2 cellular contexts compared by ENCODE assay signal in the genomic region with DNA sequence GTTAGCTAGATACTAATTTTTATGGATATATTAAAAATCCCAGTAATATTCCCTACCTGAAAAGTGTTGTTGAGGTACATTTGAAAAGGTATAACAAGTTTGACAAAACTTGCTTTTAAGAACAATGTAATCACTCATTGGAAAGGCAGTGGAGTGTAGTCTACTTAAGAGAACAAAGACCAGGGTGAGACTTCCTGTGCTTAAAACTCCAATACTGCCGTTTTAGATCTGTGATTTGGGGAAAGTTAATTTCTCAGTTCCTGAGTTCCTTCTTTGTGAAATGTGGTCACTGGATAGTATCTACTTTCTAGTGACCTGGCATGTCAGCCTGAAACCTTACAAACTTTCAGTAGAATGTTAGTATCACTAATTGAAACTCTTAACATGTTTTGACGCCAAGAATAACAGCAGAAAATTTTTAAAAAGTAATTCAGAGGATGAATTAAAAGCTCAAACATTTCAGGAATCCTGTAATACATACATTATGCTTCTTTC.
TF ChIP-seq lines count a peak whose summit lies in the region.

No MANE protein-coding gene starts in this region.

TF ChIP-seq in GM23338, 12 proteins besides CTCF, POLR2A, EP300 and RAD21:
- TF ChIP-seq, protein P1, sequence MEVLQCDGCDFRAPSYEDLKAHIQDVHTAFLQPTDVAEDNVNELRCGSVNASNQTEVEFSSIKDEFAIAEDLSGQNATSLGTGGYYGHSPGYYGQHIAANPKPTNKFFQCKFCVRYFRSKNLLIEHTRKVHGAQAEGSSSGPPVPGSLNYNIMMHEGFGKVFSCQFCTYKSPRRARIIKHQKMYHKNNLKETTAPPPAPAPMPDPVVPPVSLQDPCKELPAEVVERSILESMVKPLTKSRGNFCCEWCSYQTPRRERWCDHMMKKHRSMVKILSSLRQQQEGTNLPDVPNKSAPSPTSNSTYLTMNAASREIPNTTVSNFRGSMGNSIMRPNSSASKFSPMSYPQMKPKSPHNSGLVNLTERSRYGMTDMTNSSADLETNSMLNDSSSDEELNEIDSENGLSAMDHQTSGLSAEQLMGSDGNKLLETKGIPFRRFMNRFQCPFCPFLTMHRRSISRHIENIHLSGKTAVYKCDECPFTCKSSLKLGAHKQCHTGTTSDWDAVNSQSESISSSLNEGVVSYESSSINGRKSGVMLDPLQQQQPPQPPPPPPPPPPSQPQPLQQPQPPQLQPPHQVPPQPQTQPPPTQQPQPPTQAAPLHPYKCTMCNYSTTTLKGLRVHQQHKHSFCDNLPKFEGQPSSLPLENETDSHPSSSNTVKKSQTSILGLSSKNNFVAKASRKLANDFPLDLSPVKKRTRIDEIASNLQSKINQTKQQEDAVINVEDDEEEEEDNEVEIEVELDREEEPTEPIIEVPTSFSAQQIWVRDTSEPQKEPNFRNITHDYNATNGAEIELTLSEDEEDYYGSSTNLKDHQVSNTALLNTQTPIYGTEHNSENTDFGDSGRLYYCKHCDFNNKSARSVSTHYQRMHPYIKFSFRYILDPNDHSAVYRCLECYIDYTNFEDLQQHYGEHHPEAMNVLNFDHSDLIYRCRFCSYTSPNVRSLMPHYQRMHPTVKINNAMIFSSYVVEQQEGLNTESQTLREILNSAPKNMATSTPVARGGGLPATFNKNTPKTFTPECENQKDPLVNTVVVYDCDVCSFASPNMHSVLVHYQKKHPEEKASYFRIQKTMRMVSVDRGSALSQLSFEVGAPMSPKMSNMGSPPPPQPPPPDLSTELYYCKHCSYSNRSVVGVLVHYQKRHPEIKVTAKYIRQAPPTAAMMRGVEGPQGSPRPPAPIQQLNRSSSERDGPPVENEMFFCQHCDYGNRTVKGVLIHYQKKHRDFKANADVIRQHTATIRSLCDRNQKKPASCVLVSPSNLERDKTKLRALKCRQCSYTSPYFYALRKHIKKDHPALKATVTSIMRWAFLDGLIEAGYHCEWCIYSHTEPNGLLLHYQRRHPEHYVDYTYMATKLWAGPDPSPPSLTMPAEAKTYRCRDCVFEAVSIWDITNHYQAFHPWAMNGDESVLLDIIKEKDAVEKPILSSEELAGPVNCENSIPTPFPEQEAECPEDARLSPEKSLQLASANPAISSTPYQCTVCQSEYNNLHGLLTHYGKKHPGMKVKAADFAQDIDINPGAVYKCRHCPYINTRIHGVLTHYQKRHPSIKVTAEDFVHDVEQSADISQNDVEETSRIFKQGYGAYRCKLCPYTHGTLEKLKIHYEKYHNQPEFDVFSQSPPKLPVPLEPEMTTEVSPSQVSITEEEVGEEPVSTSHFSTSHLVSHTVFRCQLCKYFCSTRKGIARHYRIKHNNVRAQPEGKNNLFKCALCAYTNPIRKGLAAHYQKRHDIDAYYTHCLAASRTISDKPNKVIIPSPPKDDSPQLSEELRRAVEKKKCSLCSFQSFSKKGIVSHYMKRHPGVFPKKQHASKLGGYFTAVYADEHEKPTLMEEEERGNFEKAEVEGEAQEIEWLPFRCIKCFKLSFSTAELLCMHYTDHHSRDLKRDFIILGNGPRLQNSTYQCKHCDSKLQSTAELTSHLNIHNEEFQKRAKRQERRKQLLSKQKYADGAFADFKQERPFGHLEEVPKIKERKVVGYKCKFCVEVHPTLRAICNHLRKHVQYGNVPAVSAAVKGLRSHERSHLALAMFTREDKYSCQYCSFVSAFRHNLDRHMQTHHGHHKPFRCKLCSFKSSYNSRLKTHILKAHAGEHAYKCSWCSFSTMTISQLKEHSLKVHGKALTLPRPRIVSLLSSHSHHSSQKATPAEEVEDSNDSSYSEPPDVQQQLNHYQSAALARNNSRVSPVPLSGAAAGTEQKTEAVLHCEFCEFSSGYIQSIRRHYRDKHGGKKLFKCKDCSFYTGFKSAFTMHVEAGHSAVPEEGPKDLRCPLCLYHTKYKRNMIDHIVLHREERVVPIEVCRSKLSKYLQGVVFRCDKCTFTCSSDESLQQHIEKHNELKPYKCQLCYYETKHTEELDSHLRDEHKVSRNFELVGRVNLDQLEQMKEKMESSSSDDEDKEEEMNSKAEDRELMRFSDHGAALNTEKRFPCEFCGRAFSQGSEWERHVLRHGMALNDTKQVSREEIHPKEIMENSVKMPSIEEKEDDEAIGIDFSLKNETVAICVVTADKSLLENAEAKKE (CRISPR knock-in tag; IDR thresholded peaks at IDR 0.05): no peak
- TF ChIP-seq NANOG (IDR thresholded peaks at IDR 0.05; ENCODE audit: borderline replicate concordance) (no peak), CREB1 (CRISPR knock-in tag; IDR thresholded peaks at IDR 0.05; ENCODE audit: low read depth) (no peak), STAT1 (IDR thresholded peaks at IDR 0.05; ENCODE audit: unreplicated experiment) (no peak), EZH2 (IDR thresholded peaks at IDR 0.05; ENCODE audit: low read depth, unreplicated experiment) (no peak), POLR2AphosphoS5 (IDR thresholded peaks at IDR 0.05; ENCODE audit: low read depth) (no peak), ZNF114 (CRISPR knock-in tag; IDR thresholded peaks at IDR 0.05) (no peak), JUNB (IDR thresholded peaks at IDR 0.05; ENCODE audit: unreplicated experiment) (no peak)
TF ChIP-seq in GM23338: peak in this region for 0.

TF ChIP-seq in endothelial cell of umbilical vein, 7 proteins besides CTCF, POLR2A, EP300 and RAD21:
- no peak for TF ChIP-seq POLR2AphosphoS5 (IDR thresholded peaks at IDR 0.05; ENCODE audit: insufficient read depth, low read depth, low read length)
- TF ChIP-seq MYC (IDR thresholded peaks at IDR 0.05; ENCODE audit: low read depth, low read length): no peak
- TF ChIP-seq GATA2 (IDR thresholded peaks at IDR 0.05; ENCODE audit: insufficient read depth, insufficient read length, low read depth, low read length): no peak
- TF ChIP-seq JUN (IDR thresholded peaks at IDR 0.05; ENCODE audit: borderline replicate concordance, insufficient read depth, insufficient read length, low read depth): no peak
- no peak for TF ChIP-seq FOS (IDR thresholded peaks at IDR 0.05; ENCODE audit: borderline replicate concordance, insufficient read depth, low read length)
- no peak for TF ChIP-seq EZH2 (IDR thresholded peaks at IDR 0.05; ENCODE audit: borderline replicate concordance, low read depth, low read length, severe bottlenecking)
- TF ChIP-seq, protein P2, sequence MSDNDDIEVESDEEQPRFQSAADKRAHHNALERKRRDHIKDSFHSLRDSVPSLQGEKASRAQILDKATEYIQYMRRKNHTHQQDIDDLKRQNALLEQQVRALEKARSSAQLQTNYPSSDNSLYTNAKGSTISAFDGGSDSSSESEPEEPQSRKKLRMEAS (IDR thresholded peaks at IDR 0.05; ENCODE audit: insufficient read depth, insufficient read length): no peak
